10 cellular contexts compared by ENCODE assay signal in the genomic region with DNA sequence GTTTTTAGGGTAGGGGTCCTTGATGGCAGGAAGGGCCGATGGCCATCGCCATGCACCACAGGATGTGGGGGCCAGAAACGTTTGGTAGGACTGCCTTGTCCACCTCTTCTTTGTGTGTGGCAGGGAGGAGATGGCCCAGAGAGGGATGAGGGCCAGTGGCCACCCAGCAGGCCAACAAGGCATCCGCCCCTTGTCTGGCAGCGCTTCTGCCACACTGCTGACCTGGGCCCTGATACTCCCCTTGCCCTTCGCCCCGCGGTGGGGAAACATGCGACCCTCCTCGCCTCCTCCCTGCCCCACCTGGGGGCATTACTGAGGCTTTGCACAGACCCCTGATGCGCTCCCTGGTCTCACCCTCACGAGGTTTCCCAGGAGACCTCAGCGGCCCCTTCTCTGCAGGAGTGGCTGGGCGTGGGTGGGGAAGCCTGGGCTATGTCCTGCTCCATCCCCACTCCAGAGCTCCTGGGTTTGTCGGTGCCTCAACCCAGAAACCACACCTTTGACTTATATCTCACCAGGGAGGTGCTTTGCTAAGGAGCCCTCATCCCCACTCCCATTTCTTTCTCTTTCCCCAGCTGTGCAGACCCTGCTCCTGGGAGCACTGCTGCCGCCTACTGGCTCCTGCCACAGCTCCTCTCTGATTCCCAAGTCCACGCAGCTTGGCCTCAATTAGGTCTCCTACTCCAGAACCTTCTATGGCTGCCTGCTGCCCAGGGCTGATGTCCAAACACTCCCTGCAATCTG. TPM values are rescaled to one million over a fixed set of nuclear protein-coding genes. Genes with fewer than 3 reads are reported as not detected.
DNase-seq lines count a peak whose midpoint lies in the region; ATAC-seq and TF ChIP-seq lines count a peak whose summit lies in the region.
"Had no signal": no experiment of that assay in that cellular context is flagged by ENCODE, and none has a peak within 500 bp of the region (broad histone marks: within the 10 kb centered on the region; RNA-seq: fewer than 3 reads in every experiment).

No MANE protein-coding gene starts in this region.

- H3K36me3 Mint-ChIP-seq in GM23338 (ENCODE audit: low read depth) (no peaks in the 10 kb centered on the region), activated B cell treated with CpG ODN at 0.5 μM for 24 hours (ENCODE audit: low read depth) (no peaks in the 10 kb centered on the region)

- H2AFZ ChIP-seq in GM23338, result peak overlapping the region; percentile 94

- H3K9me3 ChIP-seq in BLaER1, result no peaks in the 10 kb centered on the region

- peak; percentile 65 to 81 for TF ChIP-seq CTCF in GM23338 (conservative IDR thresholded peaks at IDR 0.05; ENCODE audit: low read depth in 2 of 2)
- TF ChIP-seq CTCF in activated B cell treated with CpG ODN at 0.5 μM for 24 hours (IDR thresholded peaks at IDR 0.05), result no peak

- peaks cover 38% of the 10 kb centered on the region for H3K4me1 Mint-ChIP-seq in GM23338
- no peaks in the 10 kb centered on the region for H3K4me1 Mint-ChIP-seq in activated B cell treated with CpG ODN at 0.5 μM for 24 hours

- POLR2A ChIA-PET in activated B cell treated with CpG ODN at 0.5 μM for 24 hours (lab: Charles Lee), result no interaction called here

- H3K27me3 ChIP-seq in BLaER1, result no peaks in the 10 kb centered on the region
- no peaks in the 10 kb centered on the region for H3K27me3 ChIP-seq in GM23338 (ENCODE audit: insufficient read depth)

- H3K27ac ChIP-seq in BLaER1 (0 out of 2 replicates have a peak overlapping the region, but pooled peaks have one; percentile 18), GM23338 (ENCODE audit: low read depth) (no peak overlapping the region)

- H3K79me2 ChIP-seq in GM23338 (replicated peaks; ENCODE audit: insufficient read depth), result no peaks in the 10 kb centered on the region

- H3K4me3 Mint-ChIP-seq in GM23338 (peak overlapping the region; percentile 16; the same call in 2 of the 3 replicates), activated B cell treated with CpG ODN at 0.5 μM for 24 hours (no peak overlapping the region)

- H3K27ac Mint-ChIP-seq in GM23338 (no peak overlapping the region), activated B cell treated with CpG ODN at 0.5 μM for 24 hours (no peak overlapping the region)

- H3K9me2 ChIP-seq in GM23338 (ENCODE audit: insufficient read depth), result no peaks in the 10 kb centered on the region

- H3K9me3 Mint-ChIP-seq in GM23338, result no peaks in the 10 kb centered on the region
- H3K9me3 Mint-ChIP-seq in activated B cell treated with CpG ODN at 0.5 μM for 24 hours, result no peaks in the 10 kb centered on the region

- H3K4me3 ChIP-seq in BLaER1 (no peak overlapping the region), GM23338 (0 out of 2 replicates have a peak overlapping the region, but pooled peaks have one; percentile 15)

- DNase-seq in GM23338 (ENCODE audit: low spot score) (peak; percentile 74), activated B cell treated with CpG ODN at 0.5 μM for 24 hours (peak; percentile 6), left colon (no peak), amygdala (lab: John Stamatoyannopoulos, UW) (no peak), NCI-H2029 treated with DMSO at 0.1 percent for 48 hours (lab: John Stamatoyannopoulos, UW) (no peak), hypothalamus (lab: John Stamatoyannopoulos, UW) (no peak)
- DNase-seq: activated naive CD4-positive, alpha-beta T cell treated with anti-CD3 and anti-CD28 coated beads, Interleukin-2, amount 50 U/mL, for 16 hours; stimulated activated CD4-positive, alpha-beta T cell treated with anti-CD3 and anti-CD28 coated beads, Interleukin-2, amount 100 ng/mL, for 24 hours had no signal

- no peaks in the 10 kb centered on the region for H4K20me1 ChIP-seq in BLaER1
- no peaks in the 10 kb centered on the region for H4K20me1 ChIP-seq in GM23338 (replicated peaks; ENCODE audit: insufficient read depth)

- H3K9ac ChIP-seq in BLaER1, result no peak overlapping the region; the same call in 1 of the 2 replicates

- CTCF ChIA-PET in activated B cell treated with CpG ODN at 0.5 μM for 24 hours (lab: Charles Lee), result interaction anchor here (1.8 kb wide), 1 partner anchor 63 kb away, joined by 7 read pairs; no protein-coding TSS in a partner anchor

- H3K27me3 Mint-ChIP-seq in GM23338 (ENCODE audit: insufficient read depth, low read depth, poor library complexity), result peaks cover 14% of the 10 kb centered on the region
- peaks cover 9% of the 10 kb centered on the region for H3K27me3 Mint-ChIP-seq in activated B cell treated with CpG ODN at 0.5 μM for 24 hours

- intact Hi-C loops in activated B cell treated with CpG ODN at 0.5 μM for 24 hours (cut with micrococcal nuclease), result no loop called here
- intact Hi-C loops in left colon (cut with DNase I, micrococcal nuclease), result no loop called here

- peak overlapping the region; percentile 56 for H3K4me2 ChIP-seq in BLaER1
- H3K4me2 ChIP-seq in GM23338, result peak overlapping the region; percentile 9

- H3F3A ChIP-seq in GM23338 (replicated peaks; ENCODE audit: low read depth), result 0 out of 2 replicates have a peak, but pooled peaks cover 4% of the 10 kb centered on the region

- peaks cover 15% of the 10 kb centered on the region for H3K4me1 ChIP-seq in BLaER1
- H3K4me1 ChIP-seq in GM23338 (ENCODE audit: insufficient read depth), result peaks cover 18% of the 10 kb centered on the region

- peak; percentile 79 for ATAC-seq in GM23338
- no peak for ATAC-seq in activated B cell treated with CpG ODN at 0.5 μM for 24 hours (ENCODE audit: low read depth)
- peak; percentile 49 for ATAC-seq in left colon
- no peak for ATAC-seq in GM18870 (IDR thresholded peaks at IDR 0.05; ENCODE audit: unreplicated experiment)

- H3K36me3 ChIP-seq in BLaER1, result no peaks in the 10 kb centered on the region
- no peaks in the 10 kb centered on the region for H3K36me3 ChIP-seq in GM23338 (ENCODE audit: insufficient read depth)

TF ChIP-seq in GM23338, 12 proteins besides CTCF, POLR2A, EP300 and RAD21 (continues in another document):
- no peak for TF ChIP-seq POLR2AphosphoS5 (IDR thresholded peaks at IDR 0.05; ENCODE audit: low read depth)
- TF ChIP-seq, protein P1, sequence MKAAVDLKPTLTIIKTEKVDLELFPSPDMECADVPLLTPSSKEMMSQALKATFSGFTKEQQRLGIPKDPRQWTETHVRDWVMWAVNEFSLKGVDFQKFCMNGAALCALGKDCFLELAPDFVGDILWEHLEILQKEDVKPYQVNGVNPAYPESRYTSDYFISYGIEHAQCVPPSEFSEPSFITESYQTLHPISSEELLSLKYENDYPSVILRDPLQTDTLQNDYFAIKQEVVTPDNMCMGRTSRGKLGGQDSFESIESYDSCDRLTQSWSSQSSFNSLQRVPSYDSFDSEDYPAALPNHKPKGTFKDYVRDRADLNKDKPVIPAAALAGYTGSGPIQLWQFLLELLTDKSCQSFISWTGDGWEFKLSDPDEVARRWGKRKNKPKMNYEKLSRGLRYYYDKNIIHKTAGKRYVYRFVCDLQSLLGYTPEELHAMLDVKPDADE (IDR thresholded peaks at IDR 0.05), result no peak
- no peak for TF ChIP-seq NANOG (IDR thresholded peaks at IDR 0.05; ENCODE audit: borderline replicate concordance)
- no peak for TF ChIP-seq JUNB (IDR thresholded peaks at IDR 0.05; ENCODE audit: unreplicated experiment)

RNA-seq across cellular contexts. Expression of a gene that starts 38.7 kb away (rescaled TPM):
- total RNA-seq in GM23338 (2014; rRNA removed; shearing (Covaris generic)), result 82.0 and 82.4 TPM in 2 replicates
- polyA plus RNA-seq in GM23338 (2016; fragmentation: Nextera tagmentation; extraction: Ambion mirVana), result 11.6 and 13.0 TPM in 2 replicates
- total RNA-seq in activated B cell treated with CpG ODN at 0.5 μM for 24 hours (42.2 and 47.7 TPM in 2 replicates), left colon (10 to 100 TPM; 51.2 to 55.3 TPM)

Comparison
In these comparisons a context has a peak if more than half of its experiments do, and no peak if none do; other contexts are left out.
1. ATAC-seq: peak in GM23338 (single experiment) and left colon (single experiment); none in activated B cell treated with CpG ODN at 0.5 μM for 24 hours (single experiment) and GM18870 (single experiment).
2. DNase-seq: peak in GM23338 (single experiment) and activated B cell treated with CpG ODN at 0.5 μM for 24 hours (single experiment); none in left colon (0 of 2), amygdala (0 of 56), NCI-H2029 treated with DMSO at 0.1 percent for 48 hours (single experiment) and hypothalamus (0 of 51).